ENCODE assay signal across 8 cellular contexts in genomic region chr19:14440049-14440448, GRCh38. TPM values are rescaled to one million over a fixed set of nuclear protein-coding genes. Genes with fewer than 3 reads are reported as not detected.
DNase-seq lines count a peak whose midpoint lies in the region; ATAC-seq, FAIRE-seq and TF ChIP-seq lines count a peak whose summit lies in the region.

No MANE protein-coding gene starts in this region.

- H3K9me3 Mint-ChIP-seq in stimulated activated naive CD8-positive, alpha-beta T cell treated with anti-CD3 and anti-CD28 coated beads, Interleukin-15, Interleukin-2, amounts not matched to agents 100 ng/mL and 50 ng/mL, for 24 hours, result no peaks in the 10 kb centered on the region

- H3K36me3 ChIP-seq in ascending aorta (peaks cover 38 to 46% of the 10 kb centered on the region in 2 donors), mucosa of descending colon (ENCODE audit: low read depth) (peaks cover under 1% of the 10 kb centered on the region)

- peak; percentile 93 for FAIRE-seq in GM18507 (lab: Jason Lieb, UNC)

- H3K27me3 Mint-ChIP-seq in stimulated activated naive CD8-positive, alpha-beta T cell treated with anti-CD3 and anti-CD28 coated beads, Interleukin-15, Interleukin-2, amounts not matched to agents 100 ng/mL and 50 ng/mL, for 24 hours, result no peaks in the 10 kb centered on the region

- H3K4me3 ChIP-seq in ascending aorta (peak overlapping the region in 1 of 2 donors; percentile 20), mucosa of descending colon (no peak overlapping the region)

- H3K27ac ChIP-seq in ascending aorta, result no peak overlapping the region

- TF ChIP-seq CTCF in ascending aorta (IDR thresholded peaks at IDR 0.05), result no peak
- TF ChIP-seq CTCF in mucosa of descending colon (IDR thresholded peaks at IDR 0.05), result no peak

- H3K9me3 ChIP-seq in ascending aorta (no peaks in the 10 kb centered on the region), mucosa of descending colon (no peaks in the 10 kb centered on the region)

- ATAC-seq in HG02973 (IDR thresholded peaks at IDR 0.05; ENCODE audit: unreplicated experiment) (peak; percentile 61), mucosa of descending colon (peak; percentile 91), HG03520 (IDR thresholded peaks at IDR 0.05; ENCODE audit: unreplicated experiment) (no peak)

- peaks cover 0 to 3% of the 10 kb centered on the region in 2 donors for H3K4me1 ChIP-seq in ascending aorta
- H3K4me1 ChIP-seq in mucosa of descending colon (ENCODE audit: low read depth), result peaks cover 13% of the 10 kb centered on the region

- H3K27me3 ChIP-seq in ascending aorta, result no peaks in the 10 kb centered on the region

- DNase-seq in GM18507 (ENCODE audit: extremely low spot score, insufficient read length, low read depth) (peak; percentile 71), T-helper 9 cell (peak; percentile 63), ascending aorta (ENCODE audit: low spot score in 2 of 2) (peak; percentile 55 to 85), mucosa of descending colon (peak; percentile 73 to 93 (median 80)), cerebellar nuclear complex (lab: John Stamatoyannopoulos, UW) (no peak)

- intact Hi-C loops in ascending aorta (cut with DNase I) (no loop called here), mucosa of descending colon (cut with DNase I, micrococcal nuclease) (no loop called here)

- H3K27ac Mint-ChIP-seq in stimulated activated naive CD8-positive, alpha-beta T cell treated with anti-CD3 and anti-CD28 coated beads, Interleukin-15, Interleukin-2, amounts not matched to agents 100 ng/mL and 50 ng/mL, for 24 hours, result peak overlapping the region; percentile 86

- peaks cover 52% of the 10 kb centered on the region for H3K4me1 Mint-ChIP-seq in stimulated activated naive CD8-positive, alpha-beta T cell treated with anti-CD3 and anti-CD28 coated beads, Interleukin-15, Interleukin-2, amounts not matched to agents 100 ng/mL and 50 ng/mL, for 24 hours (ENCODE audit: low read depth)

- peaks cover 25% of the 10 kb centered on the region for H3K36me3 Mint-ChIP-seq in stimulated activated naive CD8-positive, alpha-beta T cell treated with anti-CD3 and anti-CD28 coated beads, Interleukin-15, Interleukin-2, amounts not matched to agents 100 ng/mL and 50 ng/mL, for 24 hours (ENCODE audit: low read depth)

- peak overlapping the region; percentile 85 for H3K4me3 Mint-ChIP-seq in stimulated activated naive CD8-positive, alpha-beta T cell treated with anti-CD3 and anti-CD28 coated beads, Interleukin-15, Interleukin-2, amounts not matched to agents 100 ng/mL and 50 ng/mL, for 24 hours

RNA-seq across cellular contexts. Expression of gene PKN1, which starts 6.9 kb away (rescaled TPM):
- total RNA-seq in ascending aorta (231 TPM), mucosa of descending colon (100 to 1,000 TPM in 1 of 3 donors, 10 to 100 TPM in 2; 30.1 to 117 (median 42.0) TPM)

RNA-seq across cellular contexts. Expression of gene DDX39A, which starts 20.9 kb away (rescaled TPM):
- total RNA-seq in ascending aorta (83.4 TPM), mucosa of descending colon (10 to 100 TPM; 56.9 to 85.5 (median 66.5) TPM)

RNA-seq across cellular contexts. Expression of gene PTGER1, which starts 35.1 kb away (rescaled TPM):
- total RNA-seq in ascending aorta (17.1 TPM), mucosa of descending colon (1 to 10 TPM in 1 of 3 donors, under 1 TPM in 2; 0.41 to 1.2 (median 0.63) TPM)

RNA-seq across cellular contexts. Expression of gene GIPC1, which starts 55.9 kb away (rescaled TPM):
- total RNA-seq in ascending aorta (123 TPM), mucosa of descending colon (100 to 1,000 TPM; 199 to 374 (median 300) TPM)

RNA-seq across cellular contexts. Expression of gene ADGRE5, which starts 58.8 kb away (rescaled TPM):
- total RNA-seq in ascending aorta (201 TPM), mucosa of descending colon (100 to 1,000 TPM in 2 of 3 donors, 10 to 100 TPM in 1; 92.7 to 130 (median 127) TPM)

Comparison
In these comparisons a context has a peak if more than half of its experiments do, and no peak if none do; other contexts are left out.
1. DNase-seq: peak in GM18507 (single experiment), T-helper 9 cell (single experiment), ascending aorta (2 of 2) and mucosa of descending colon (3 of 3); none in cerebellar nuclear complex (0 of 2).